Comparison of ENCODE assay signal across 23 cellular contexts in genomic region chr2:31363956-31364750, GRCh38. TPM values are rescaled to one million over a fixed set of nuclear protein-coding genes. Genes with fewer than 3 reads are reported as not detected.
"Had no signal": no experiment of that assay in that cellular context is flagged by ENCODE, and none has a peak within 500 bp of the region (broad histone marks: within the 10 kb centered on the region; RNA-seq: fewer than 3 reads in every experiment).

No MANE protein-coding gene starts in this region.

- H3K4me3 ChIP-seq: colonic mucosa, esophagus squamous epithelium, gastrocnemius medialis, heart right ventricle, left lung, lower lobe of right lung, mucosa of descending colon had no signal

- H3K27ac ChIP-seq: colonic mucosa, esophagus squamous epithelium, gastrocnemius medialis, heart right ventricle, left lung, lower lobe of right lung had no signal

- H3K4me3 Mint-ChIP-seq: dendritic cell treated with granulocyte-macrophage colony-stimulating factor and Interleukin-4, amounts not matched to agents 40 ng/mL and 50 ng/mL, for 4 days; mesothelial cell of epicardium had no signal

- H3K9me3 Mint-ChIP-seq: dendritic cell treated with granulocyte-macrophage colony-stimulating factor and Interleukin-4, amounts not matched to agents 40 ng/mL and 50 ng/mL, for 4 days; mesothelial cell of epicardium had no signal

- H3K27me3 ChIP-seq: colonic mucosa, gastrocnemius medialis, left lung had no signal

- H3K27me3 Mint-ChIP-seq: dendritic cell treated with granulocyte-macrophage colony-stimulating factor and Interleukin-4, amounts not matched to agents 40 ng/mL and 50 ng/mL, for 4 days had no signal

- H3K9me3 ChIP-seq: colonic mucosa, esophagus squamous epithelium, gastrocnemius medialis, heart right ventricle, left lung, lower lobe of right lung, mucosa of descending colon had no signal

- H3K4me1 Mint-ChIP-seq: mesothelial cell of epicardium had no signal

- H3K36me3 ChIP-seq: colonic mucosa, esophagus squamous epithelium, gastrocnemius medialis, heart right ventricle, left lung, lower lobe of right lung had no signal

- ATAC-seq: gastrocnemius medialis, heart right ventricle, left cardiac atrium, left lung, left ventricle myocardium superior, lower lobe of right lung, mucosa of descending colon had no signal

- H3K4me1 ChIP-seq: colonic mucosa, esophagus squamous epithelium, gastrocnemius medialis, heart right ventricle, left lung, lower lobe of right lung had no signal

- DNase-seq: cerebellar nuclear complex; colonic mucosa; cortex of kidney; effector CD4-positive, alpha-beta T cell; effector memory CD4-positive, alpha-beta T cell; esophagus squamous epithelium; foreskin fibroblast; foreskin melanocyte; gastrocnemius medialis; glutamatergic neuron; heart right ventricle; hippocampal formation; left cardiac atrium; left lung; left ventricle myocardium superior; lower lobe of right lung; mesenchymal stem cell; mucosa of descending colon had no signal

- H3K27ac Mint-ChIP-seq: dendritic cell treated with granulocyte-macrophage colony-stimulating factor and Interleukin-4, amounts not matched to agents 40 ng/mL and 50 ng/mL, for 4 days; mesothelial cell of epicardium had no signal

RNA-seq across cellular contexts. Expression of gene XDH, which starts 50.4 kb away (rescaled TPM):
- total RNA-seq: dermis microvascular lymphatic vessel endothelial cell, endothelial cell of umbilical vein, left ventricle myocardium superior, lung microvascular endothelial cell had no signal
